Comparison of ENCODE assay signal across 8 cellular contexts in genomic region chr13:71865858-71866172, GRCh38.
A peak's percentile ranks its signal among the peaks of the same experiment; 100 is the strongest.
DNase-seq lines count a peak whose midpoint lies in the region; ATAC-seq and TF ChIP-seq lines count a peak whose summit lies in the region.

No MANE protein-coding gene starts in this region.

- TF ChIP-seq CTCF in epithelial cell of esophagus (IDR thresholded peaks at IDR 0.05; ENCODE audit: insufficient read depth, low read depth, low read length, missing control alignments) (no peak), nephron (IDR thresholded peaks at IDR 0.05; ENCODE audit: unreplicated experiment in 3 of 3) (no peak)

- DNase-seq in NCI-H69 (lab: John Stamatoyannopoulos, UW), result peak; percentile 55
- DNase-seq in epithelial cell of esophagus (ENCODE audit: low read depth), result peak; percentile 7
- no peak for DNase-seq in medulla oblongata (ENCODE audit: extremely low spot score)
- DNase-seq in iPS-NIHi7 (ENCODE audit: extremely low spot score), result no peak

- H3K4me1 Mint-ChIP-seq in nephron, result peaks cover 17% of the 10 kb centered on the region

- peak; percentile 16 for ATAC-seq in GM18907 (IDR thresholded peaks at IDR 0.05; ENCODE audit: unreplicated experiment)
- no peak for ATAC-seq in HG03045 (IDR thresholded peaks at IDR 0.05; ENCODE audit: unreplicated experiment)
- no peak for ATAC-seq in GM21786 (IDR thresholded peaks at IDR 0.05; ENCODE audit: unreplicated experiment)

- peak overlapping the region; percentile 42 for H3K4me3 ChIP-seq in epithelial cell of esophagus (ENCODE audit: low read length)

- peaks cover 5% of the 10 kb centered on the region for H3K36me3 Mint-ChIP-seq in nephron (ENCODE audit: low read depth)

- H3K27ac Mint-ChIP-seq in nephron, result peak overlapping the region; percentile 88 to 97 (median 90)

- peak overlapping the region; percentile 99 to 100 (median 100) for H3K4me3 Mint-ChIP-seq in nephron

- H3K9me3 Mint-ChIP-seq in nephron, result no peaks in the 10 kb centered on the region

- peaks cover 26% of the 10 kb centered on the region for H3K27me3 Mint-ChIP-seq in nephron (ENCODE audit: low read depth)

Comparison
In these comparisons a context has a peak if more than half of its experiments do, and no peak if none do; other contexts are left out.
1. DNase-seq: peak in NCI-H69 (single experiment) and epithelial cell of esophagus (single experiment); none in medulla oblongata (single experiment) and iPS-NIHi7 (single experiment).